In genomic region chr12:120301962-120302815, GRCh38 we compare ENCODE assay signal across 7 cellular contexts.
DNase-seq lines count a peak whose midpoint lies in the region; ATAC-seq and TF ChIP-seq lines count a peak whose summit lies in the region.

Gene SIRT4, plus strand, starts transcription at chr12:120302321. Its CDS starts 1,241 bp downstream, at chr12:120303562.

- peak within 1 kb of the TSS; percentile 87 for H3K4me3 ChIP-seq in retinal pigment epithelial cell (ENCODE audit: low read length)

- ATAC-seq in GM18498 (IDR thresholded peaks at IDR 0.05; ENCODE audit: unreplicated experiment) (peak; percentile 97), HG02938 (IDR thresholded peaks at IDR 0.05; ENCODE audit: unreplicated experiment) (peak; percentile 96)

- peak; percentile 86 for TF ChIP-seq CTCF in retinal pigment epithelial cell (conservative IDR thresholded peaks at IDR 0.05; ENCODE audit: low read depth, low read length)

- DNase-seq in NCI-H1694 treated with DMSO at 0.1 percent for 48 hours (lab: John Stamatoyannopoulos, UW) (peak; percentile 89), T-helper 2 cell (peak; percentile 59 to 96 (median 83)), astrocyte of the hippocampus (ENCODE audit: low read depth, low spot score) (peak; percentile 96), hippocampal formation (lab: John Stamatoyannopoulos, UW) (peak; percentile 81 to 95), retinal pigment epithelial cell (ENCODE audit: low read depth) (peak; percentile 69)

Comparison
In these comparisons a context has a peak if more than half of its experiments do, and no peak if none do; other contexts are left out.
1. Peak in every context shown above with its lines: DNase-seq, ATAC-seq and H3K4me3 ChIP-seq.